2 cellular contexts compared by ENCODE assay signal in the genomic region with DNA sequence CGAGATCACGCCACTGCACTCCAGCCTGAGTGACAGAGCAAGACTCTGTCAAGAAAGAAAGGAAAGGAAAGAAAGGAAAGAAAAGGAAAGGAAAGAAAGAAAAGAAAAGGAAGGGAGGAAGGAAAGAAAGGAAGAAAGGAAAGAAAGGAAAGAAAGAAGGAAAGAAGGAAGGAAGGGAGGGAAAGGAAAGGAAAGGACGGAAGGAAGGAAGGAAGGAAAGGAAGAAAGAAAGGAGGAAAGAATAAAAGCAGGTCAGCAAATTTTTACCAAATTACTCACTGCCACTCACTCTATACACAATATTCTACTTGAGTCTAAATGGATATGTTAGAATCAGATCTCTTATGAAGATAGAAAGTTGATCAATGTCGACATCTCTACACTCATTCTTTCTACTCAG.
TF ChIP-seq lines count a peak whose summit lies in the region.

No MANE protein-coding gene starts in this region.

TF ChIP-seq in GM23338, 12 proteins besides CTCF, POLR2A, EP300 and RAD21:
- TF ChIP-seq, protein P1, sequence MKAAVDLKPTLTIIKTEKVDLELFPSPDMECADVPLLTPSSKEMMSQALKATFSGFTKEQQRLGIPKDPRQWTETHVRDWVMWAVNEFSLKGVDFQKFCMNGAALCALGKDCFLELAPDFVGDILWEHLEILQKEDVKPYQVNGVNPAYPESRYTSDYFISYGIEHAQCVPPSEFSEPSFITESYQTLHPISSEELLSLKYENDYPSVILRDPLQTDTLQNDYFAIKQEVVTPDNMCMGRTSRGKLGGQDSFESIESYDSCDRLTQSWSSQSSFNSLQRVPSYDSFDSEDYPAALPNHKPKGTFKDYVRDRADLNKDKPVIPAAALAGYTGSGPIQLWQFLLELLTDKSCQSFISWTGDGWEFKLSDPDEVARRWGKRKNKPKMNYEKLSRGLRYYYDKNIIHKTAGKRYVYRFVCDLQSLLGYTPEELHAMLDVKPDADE (IDR thresholded peaks at IDR 0.05) = no peak
- TF ChIP-seq, protein P2, sequence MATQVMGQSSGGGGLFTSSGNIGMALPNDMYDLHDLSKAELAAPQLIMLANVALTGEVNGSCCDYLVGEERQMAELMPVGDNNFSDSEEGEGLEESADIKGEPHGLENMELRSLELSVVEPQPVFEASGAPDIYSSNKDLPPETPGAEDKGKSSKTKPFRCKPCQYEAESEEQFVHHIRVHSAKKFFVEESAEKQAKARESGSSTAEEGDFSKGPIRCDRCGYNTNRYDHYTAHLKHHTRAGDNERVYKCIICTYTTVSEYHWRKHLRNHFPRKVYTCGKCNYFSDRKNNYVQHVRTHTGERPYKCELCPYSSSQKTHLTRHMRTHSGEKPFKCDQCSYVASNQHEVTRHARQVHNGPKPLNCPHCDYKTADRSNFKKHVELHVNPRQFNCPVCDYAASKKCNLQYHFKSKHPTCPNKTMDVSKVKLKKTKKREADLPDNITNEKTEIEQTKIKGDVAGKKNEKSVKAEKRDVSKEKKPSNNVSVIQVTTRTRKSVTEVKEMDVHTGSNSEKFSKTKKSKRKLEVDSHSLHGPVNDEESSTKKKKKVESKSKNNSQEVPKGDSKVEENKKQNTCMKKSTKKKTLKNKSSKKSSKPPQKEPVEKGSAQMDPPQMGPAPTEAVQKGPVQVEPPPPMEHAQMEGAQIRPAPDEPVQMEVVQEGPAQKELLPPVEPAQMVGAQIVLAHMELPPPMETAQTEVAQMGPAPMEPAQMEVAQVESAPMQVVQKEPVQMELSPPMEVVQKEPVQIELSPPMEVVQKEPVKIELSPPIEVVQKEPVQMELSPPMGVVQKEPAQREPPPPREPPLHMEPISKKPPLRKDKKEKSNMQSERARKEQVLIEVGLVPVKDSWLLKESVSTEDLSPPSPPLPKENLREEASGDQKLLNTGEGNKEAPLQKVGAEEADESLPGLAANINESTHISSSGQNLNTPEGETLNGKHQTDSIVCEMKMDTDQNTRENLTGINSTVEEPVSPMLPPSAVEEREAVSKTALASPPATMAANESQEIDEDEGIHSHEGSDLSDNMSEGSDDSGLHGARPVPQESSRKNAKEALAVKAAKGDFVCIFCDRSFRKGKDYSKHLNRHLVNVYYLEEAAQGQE (IDR thresholded peaks at IDR 0.05; ENCODE audit: unreplicated experiment) = no peak
- no peak for TF ChIP-seq NANOG (IDR thresholded peaks at IDR 0.05; ENCODE audit: borderline replicate concordance)
- no peak for TF ChIP-seq ZNF331 (CRISPR knock-in tag; IDR thresholded peaks at IDR 0.05; ENCODE audit: low read depth)
- no peak for TF ChIP-seq JUNB (IDR thresholded peaks at IDR 0.05; ENCODE audit: unreplicated experiment)
- no peak for TF ChIP-seq EZH2 (IDR thresholded peaks at IDR 0.05; ENCODE audit: low read depth, unreplicated experiment)
- no peak for TF ChIP-seq STAT1 (IDR thresholded peaks at IDR 0.05; ENCODE audit: unreplicated experiment)
- TF ChIP-seq EZH2phosphoT487 (IDR thresholded peaks at IDR 0.05; ENCODE audit: unreplicated experiment) = no peak

TF ChIP-seq in K562, 482 proteins besides CTCF, POLR2A, EP300 and RAD21:
- no peak for TF ChIP-seq NRF1 (conservative IDR thresholded peaks at IDR 0.05 in 1 of 2, IDR thresholded peaks at IDR 0.05 in 1 of 2)
- peak; percentile 88 for TF ChIP-seq ZNF316 (IDR thresholded peaks at IDR 0.05)
- peak; percentile 82 for TF ChIP-seq C11orf30 (IDR thresholded peaks at IDR 0.05; ENCODE audit: low read depth)
